In the genomic region with DNA sequence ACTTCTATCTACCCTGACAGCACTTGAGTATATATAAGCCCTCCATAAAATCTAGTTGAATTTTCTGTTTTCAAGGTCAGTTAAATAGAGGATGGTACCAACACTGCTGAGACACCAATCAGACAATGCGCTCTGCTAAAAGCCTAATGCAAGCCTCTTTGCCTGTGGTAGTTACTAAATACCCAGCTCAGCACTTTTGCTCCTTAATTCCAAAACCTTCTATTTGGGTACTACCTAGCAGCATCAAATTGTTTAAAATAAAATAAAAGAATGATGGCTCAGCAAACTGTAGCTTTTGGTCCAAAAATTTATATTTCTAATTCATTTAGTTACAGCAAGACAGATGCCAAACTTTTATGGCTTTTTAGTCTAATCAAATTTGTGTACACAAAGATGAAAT, we compare ENCODE assay signal across 28 cellular contexts.
"Had no signal": no experiment of that assay in that cellular context is flagged by ENCODE, and none has a peak within 500 bp of the region (broad histone marks: within the 10 kb centered on the region; RNA-seq: fewer than 3 reads in every experiment).

No MANE protein-coding gene starts in this region.

- H3K4me3 ChIP-seq: colonic mucosa, coronary artery, dorsolateral prefrontal cortex, esophagus muscularis mucosa, esophagus squamous epithelium, gastrocnemius medialis, gastroesophageal sphincter, heart left ventricle, heart right ventricle, hepatocyte had no signal

- H3K27ac ChIP-seq: colonic mucosa, coronary artery, dorsolateral prefrontal cortex, epithelial cell of prostate, esophagus muscularis mucosa, esophagus squamous epithelium, foreskin keratinocyte, gastrocnemius medialis, gastroesophageal sphincter, heart left ventricle, heart right ventricle, hepatocyte had no signal

- H2AFZ ChIP-seq: hepatocyte had no signal

- ATAC-seq: effector memory CD8-positive, alpha-beta T cell; esophagus mucosa; foreskin keratinocyte; gastrocnemius medialis; gastroesophageal sphincter; heart left ventricle; heart right ventricle had no signal

- H3K79me2 ChIP-seq: hepatocyte had no signal

- FAIRE-seq: colon, endometrium, endothelial cell of umbilical vein had no signal

- H3K9me3 ChIP-seq: colonic mucosa, esophagus muscularis mucosa, esophagus squamous epithelium, gastrocnemius medialis, heart left ventricle, heart right ventricle had no signal

- H3K4me2 ChIP-seq: hepatocyte had no signal

- H3K27me3 ChIP-seq: colonic mucosa, dorsolateral prefrontal cortex, esophagus muscularis mucosa, esophagus squamous epithelium, foreskin keratinocyte, gastrocnemius medialis, gastroesophageal sphincter, heart left ventricle, heart right ventricle, hepatocyte had no signal

- H3K4me1 ChIP-seq: colonic mucosa, esophagus muscularis mucosa, esophagus squamous epithelium, foreskin keratinocyte, gastrocnemius medialis, gastroesophageal sphincter, heart left ventricle, heart right ventricle had no signal

- DNase-seq: colonic mucosa; cortex of kidney; dermis blood vessel endothelial cell; dorsolateral prefrontal cortex; effector CD4-positive, alpha-beta T cell; effector CD8-positive, alpha-beta T cell; effector memory CD4-positive, alpha-beta T cell; effector memory CD8-positive, alpha-beta T cell; endodermal cell; erythroblast; esophagus squamous epithelium; foreskin fibroblast; foreskin keratinocyte; foreskin melanocyte; gastrocnemius medialis; glutamatergic neuron; head of caudate nucleus; heart left ventricle; heart right ventricle had no signal

- H3K36me3 ChIP-seq: colonic mucosa, esophagus squamous epithelium, gastrocnemius medialis, heart right ventricle had no signal
